ENCODE assay signal across 1 cellular context in the genomic region with DNA sequence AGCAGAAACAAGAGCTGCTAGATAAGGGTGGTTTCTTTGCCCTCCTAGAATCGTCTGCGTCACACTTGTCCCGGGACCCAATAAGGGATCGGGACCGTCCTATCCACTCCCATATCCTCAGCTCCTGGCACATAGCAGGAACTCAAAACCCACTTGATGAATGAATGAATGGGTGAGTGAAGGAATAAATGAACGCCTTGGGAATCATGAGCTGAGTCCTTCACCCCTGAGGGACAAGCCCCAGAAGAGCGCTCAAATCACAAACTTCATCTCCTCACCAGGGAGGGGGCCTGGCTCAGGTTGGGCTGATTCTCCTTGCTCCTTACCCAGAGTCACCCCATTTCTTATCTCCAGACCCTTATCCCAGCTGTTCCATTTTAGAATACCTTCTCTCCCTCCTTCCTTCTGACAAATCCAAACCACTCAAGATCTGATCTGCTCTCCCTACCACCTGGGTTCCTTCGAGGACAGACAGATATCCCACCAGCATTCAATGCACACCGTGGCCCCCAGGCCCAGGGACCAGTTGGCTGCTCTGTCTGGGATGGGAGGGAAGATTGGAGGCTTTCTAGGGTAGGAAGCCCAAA.
TF ChIP-seq lines count a peak whose summit lies in the region.

No MANE protein-coding gene starts in this region.

TF ChIP-seq in liver, 16 proteins besides CTCF, POLR2A, EP300 and RAD21 (continued from another document):
- TF ChIP-seq, protein P1, sequence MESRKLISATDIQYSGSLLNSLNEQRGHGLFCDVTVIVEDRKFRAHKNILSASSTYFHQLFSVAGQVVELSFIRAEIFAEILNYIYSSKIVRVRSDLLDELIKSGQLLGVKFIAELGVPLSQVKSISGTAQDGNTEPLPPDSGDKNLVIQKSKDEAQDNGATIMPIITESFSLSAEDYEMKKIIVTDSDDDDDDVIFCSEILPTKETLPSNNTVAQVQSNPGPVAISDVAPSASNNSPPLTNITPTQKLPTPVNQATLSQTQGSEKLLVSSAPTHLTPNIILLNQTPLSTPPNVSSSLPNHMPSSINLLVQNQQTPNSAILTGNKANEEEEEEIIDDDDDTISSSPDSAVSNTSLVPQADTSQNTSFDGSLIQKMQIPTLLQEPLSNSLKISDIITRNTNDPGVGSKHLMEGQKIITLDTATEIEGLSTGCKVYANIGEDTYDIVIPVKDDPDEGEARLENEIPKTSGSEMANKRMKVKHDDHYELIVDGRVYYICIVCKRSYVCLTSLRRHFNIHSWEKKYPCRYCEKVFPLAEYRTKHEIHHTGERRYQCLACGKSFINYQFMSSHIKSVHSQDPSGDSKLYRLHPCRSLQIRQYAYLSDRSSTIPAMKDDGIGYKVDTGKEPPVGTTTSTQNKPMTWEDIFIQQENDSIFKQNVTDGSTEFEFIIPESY (IDR thresholded peaks at IDR 0.05): no peak
- TF ChIP-seq SP1 (IDR thresholded peaks at IDR 0.05) (no peak), NR2F2 (IDR thresholded peaks at IDR 0.05) (no peak), MAX (IDR thresholded peaks at IDR 0.05) (no peak)
